In genomic region chr6:43771210-43771857, GRCh38 we compare ENCODE assay signal across 8 cellular contexts. TPM values are rescaled to one million over a fixed set of nuclear protein-coding genes. Genes with fewer than 3 reads are reported as not detected.
DNase-seq lines count a peak whose midpoint lies in the region.

No MANE protein-coding gene starts in this region.

- H3K9me3 ChIP-seq in effector memory CD4-positive, alpha-beta T cell (ENCODE audit: control insufficient read depth, low read length): no peaks in the 10 kb centered on the region
- H3K9me3 ChIP-seq in mesodermal cell (ENCODE audit: control insufficient read depth, low read length): no peaks in the 10 kb centered on the region

- H3K4me1 ChIP-seq in effector memory CD4-positive, alpha-beta T cell (ENCODE audit: control insufficient read depth, insufficient read depth, low read length, poor library complexity, severe bottlenecking): peaks cover 14% of the 10 kb centered on the region
- peaks cover 31% of the 10 kb centered on the region for H3K4me1 ChIP-seq in mesodermal cell (ENCODE audit: control insufficient read depth, insufficient read depth, low read length, poor library complexity, severe bottlenecking)

- no peak overlapping the region for H3K27ac ChIP-seq in effector memory CD4-positive, alpha-beta T cell (ENCODE audit: insufficient read depth, low read length, poor library complexity, severe bottlenecking)
- H3K27ac ChIP-seq in mesodermal cell (ENCODE audit: low read depth, low read length, severe bottlenecking): no peak overlapping the region

- peaks cover 22% of the 10 kb centered on the region for H3K27me3 ChIP-seq in effector memory CD4-positive, alpha-beta T cell (replicated peaks; ENCODE audit: control insufficient read depth, insufficient read depth, low read length, poor library complexity, severe bottlenecking)

- peak overlapping the region; percentile 65 for H3K4me3 ChIP-seq in effector memory CD4-positive, alpha-beta T cell (ENCODE audit: insufficient read depth, low read depth, low read length, poor library complexity, severe bottlenecking)
- H3K4me3 ChIP-seq in mesodermal cell (ENCODE audit: extremely low read depth, insufficient read depth, low read length, poor library complexity, severe bottlenecking): peak overlapping the region; percentile 96

- DNase-seq in NOMO-1 (lab: John Stamatoyannopoulos, UW; ENCODE audit: unreplicated experiment in 2 of 2): peak; percentile 35 to 64
- DNase-seq in NOMO-1 treated with dmso at 0.1 percent for 144 hours (lab: John Stamatoyannopoulos, UW; ENCODE audit: unreplicated experiment): no peak
- peak; percentile 53 for DNase-seq in NCI-H2171 treated with DMSO at 0.1 percent for 48 hours (lab: John Stamatoyannopoulos, UW)
- peak; percentile 88 for DNase-seq in activated CD8-positive, alpha-beta memory T cell treated with anti-CD3 and anti-CD28 coated beads for 24 hours
- DNase-seq in effector memory CD4-positive, alpha-beta T cell: peak in 2 of 3 donors; percentile 24 to 25
- DNase-seq in stimulated activated CD8-positive, alpha-beta memory T cell treated with anti-CD3 and anti-CD28 coated beads, Interleukin-4, amount 100 ng/mL, for 24 hours (ENCODE audit: low read depth): peak; percentile 55
- DNase-seq in kidney glomerular epithelial cell (lab: John Stamatoyannopoulos, UW): no peak

- 1% methylated on average over 44 to 64 of the region's 66 CpGs for WGBS in mesodermal cell (ENCODE audit: insufficient coverage in 2 of 2), 2 experiments

- H3K36me3 ChIP-seq in effector memory CD4-positive, alpha-beta T cell (ENCODE audit: control insufficient read depth, insufficient read depth, low read length): no peaks in the 10 kb centered on the region
- H3K36me3 ChIP-seq in mesodermal cell (ENCODE audit: control insufficient read depth, insufficient read depth, low read length): peaks cover 6% of the 10 kb centered on the region

RNA-seq across cellular contexts. Expression of gene VEGFA, which starts 1.3 kb away (rescaled TPM):
- polyA plus RNA-seq in mesodermal cell (2013, experiment 1 of 2): 43.2 TPM
- 48.8 TPM for polyA plus RNA-seq in mesodermal cell (2013, experiment 2 of 2)

Comparison
In these comparisons a context has a peak if more than half of its experiments do, and no peak if none do; other contexts are left out.
1. DNase-seq: peak in NOMO-1 (2 of 2), NCI-H2171 treated with DMSO at 0.1 percent for 48 hours (single experiment), activated CD8-positive, alpha-beta memory T cell treated with anti-CD3 and anti-CD28 coated beads for 24 hours (single experiment), effector memory CD4-positive, alpha-beta T cell (2 of 3) and stimulated activated CD8-positive, alpha-beta memory T cell treated with anti-CD3 and anti-CD28 coated beads, Interleukin-4, amount 100 ng/mL, for 24 hours (single experiment); none in NOMO-1 treated with dmso at 0.1 percent for 144 hours (single experiment) and kidney glomerular epithelial cell (single experiment).